ENCODE assay signal across 10 cellular contexts in genomic region chr1:24503870-24504523, GRCh38. TPM values are rescaled to one million over a fixed set of nuclear protein-coding genes. Genes with fewer than 3 reads are reported as not detected.
DNase-seq lines count a peak whose midpoint lies in the region; ATAC-seq, FAIRE-seq and TF ChIP-seq lines count a peak whose summit lies in the region.
"Had no signal": no experiment of that assay in that cellular context is flagged by ENCODE, and none has a peak within 500 bp of the region (broad histone marks: within the 10 kb centered on the region; RNA-seq: fewer than 3 reads in every experiment).

No MANE protein-coding gene starts in this region.

- H3K9me3 Mint-ChIP-seq in endodermal cell: no peaks in the 10 kb centered on the region

- H3K36me3 Mint-ChIP-seq in endodermal cell (ENCODE audit: low read depth): no peaks in the 10 kb centered on the region

- in situ Hi-C loops in G401 (cut with HindIII; ENCODE audit: low sequenced_read_pairs) (no loop called here), brain microvascular endothelial cell (cut with HindIII; ENCODE audit: low pct_ligation_motif_present, low sequenced_read_pairs) (no loop called here)

- no peak for FAIRE-seq in RCC 7860 (lab: Jason Lieb, UNC)
- FAIRE-seq: TTC549 had no signal

- intact Hi-C loops in prostate gland (cut with DNase I): no loop called here

- H3K4me3 ChIP-seq in SK-N-MC (peak overlapping the region; percentile 95), endodermal cell (ENCODE audit: low read length) (peak overlapping the region; percentile 89), prostate gland (peak overlapping the region; percentile 65 to 77), brain microvascular endothelial cell (ENCODE audit: low read depth, low read length) (no peak overlapping the region)

- peak overlapping the region; percentile 86 for H3K4me3 Mint-ChIP-seq in endodermal cell

- peaks cover 66% of the 10 kb centered on the region for H3K4me1 Mint-ChIP-seq in endodermal cell

- TF ChIP-seq CTCF in endodermal cell (conservative IDR thresholded peaks at IDR 0.05) (no peak), prostate gland (IDR thresholded peaks at IDR 0.05) (no peak), brain microvascular endothelial cell (IDR thresholded peaks at IDR 0.05; ENCODE audit: low read depth, low read length, missing control alignments) (no peak)

- no peaks in the 10 kb centered on the region for H3K27me3 ChIP-seq in endodermal cell (ENCODE audit: control insufficient read depth, insufficient read depth, low read length, poor library complexity, severe bottlenecking)
- H3K27me3 ChIP-seq in prostate gland (replicated peaks; ENCODE audit: insufficient read depth): no peaks in the 10 kb centered on the region
- H3K27me3 ChIP-seq in brain microvascular endothelial cell (replicated peaks): no peaks in the 10 kb centered on the region

- H3K36me3 ChIP-seq in SK-N-MC (ENCODE audit: insufficient read depth, low read length) (no peaks in the 10 kb centered on the region), endodermal cell (ENCODE audit: control insufficient read depth, insufficient read depth, low read length) (no peaks in the 10 kb centered on the region), prostate gland (no peaks in the 10 kb centered on the region), brain microvascular endothelial cell (replicated peaks) (no peaks in the 10 kb centered on the region)

- TF ChIP-seq POLR2A in prostate gland (IDR thresholded peaks at IDR 0.05): no peak

- H3K9me3 ChIP-seq in SK-N-MC (ENCODE audit: low read depth, low read length): no peaks in the 10 kb centered on the region
- H3K9me3 ChIP-seq in endodermal cell (ENCODE audit: control insufficient read depth, low read length): no peaks in the 10 kb centered on the region
- no peaks in the 10 kb centered on the region for H3K9me3 ChIP-seq in prostate gland

- H3K4me1 ChIP-seq in endodermal cell (ENCODE audit: control insufficient read depth, insufficient read depth, low read length): peaks cover 8% of the 10 kb centered on the region
- H3K4me1 ChIP-seq in prostate gland (replicated peaks): no peaks in the 10 kb centered on the region

- H3K27ac ChIP-seq in SK-N-MC (no peak overlapping the region), endodermal cell (ENCODE audit: low read depth, low read length) (no peak overlapping the region), prostate gland (peak overlapping the region; percentile 94 to 97), brain microvascular endothelial cell (no peak overlapping the region)

- H3K27me3 Mint-ChIP-seq in endodermal cell (ENCODE audit: insufficient read depth): no peaks in the 10 kb centered on the region

- H3K27ac Mint-ChIP-seq in endodermal cell: peak overlapping the region; percentile 93

- peak; percentile 57 for DNase-seq in G401 (ENCODE audit: low spot score)
- DNase-seq in SK-N-MC (ENCODE audit: low read depth, low spot score): no peak
- DNase-seq in endodermal cell: no peak
- no peak for DNase-seq in prostate gland (ENCODE audit: low spot score)
- no peak for DNase-seq in RCC 7860 (ENCODE audit: low spot score)
- no peak for DNase-seq in brain microvascular endothelial cell
- no peak for DNase-seq in H4 (ENCODE audit: low spot score)
- DNase-seq: hippocampal formation had no signal

- WGBS in endodermal cell (ENCODE audit: insufficient coverage in 1 of 2, insufficient read length in 1 of 2), 2 experiments: 71 to 86% methylated on average over 6 to 7 of the region's 7 CpGs
- 67% methylated on average over 7 of the region's 7 CpGs for WGBS in prostate gland

- ATAC-seq in HG03280 (IDR thresholded peaks at IDR 0.05; ENCODE audit: unreplicated experiment): no peak

- peak overlapping the region; percentile 81 for H3K9ac ChIP-seq in SK-N-MC (ENCODE audit: insufficient read length)
- H3K9ac ChIP-seq in endodermal cell (ENCODE audit: extremely low read depth, low read length, poor library complexity, severe bottlenecking): peak overlapping the region; percentile 62

RNA-seq across cellular contexts. Expression of gene RCAN3, which starts 1.4 kb away (rescaled TPM):
- total RNA-seq in G401 (2014; rRNA removed; shearing (Covaris generic)): 7.6 and 16.7 TPM in 2 replicates
- total RNA-seq in endodermal cell (10 to 100 TPM; 31.9 to 36.8 TPM), prostate gland (100 to 1,000 TPM in 1 of 2 donors, 10 to 100 TPM in 1; 50.8 to 238 TPM)
- 10.5 TPM for polyA plus RNA-seq in endodermal cell (2013, experiment 1 of 2)
- 11.3 TPM for polyA plus RNA-seq in endodermal cell (2013, experiment 2 of 2)
- total RNA-seq in H4 (2014; rRNA removed; shearing (Covaris generic)): 3.7 and 10.8 TPM in 2 replicates

RNA-seq across cellular contexts. Expression of gene NCMAP, which starts 51.9 kb away (rescaled TPM):
- total RNA-seq in G401 (2014; rRNA removed; shearing (Covaris generic)): not detected in 2 replicates
- total RNA-seq in endodermal cell: under 1 TPM; 0.15 to 0.42 TPM
- not detected for polyA plus RNA-seq in endodermal cell (2013, experiment 1 of 2)
- not detected for polyA plus RNA-seq in endodermal cell (2013, experiment 2 of 2)
- 1 to 10 TPM; 2.0 to 7.7 TPM for total RNA-seq in prostate gland
- total RNA-seq in H4 (2014; rRNA removed; shearing (Covaris generic)): not detected in 2 replicates

Comparison
In these comparisons a context has a peak if more than half of its experiments do, and no peak if none do; other contexts are left out.
1. H3K27ac ChIP-seq: peak in prostate gland (2 of 2); none in SK-N-MC (single experiment), endodermal cell (single experiment) and brain microvascular endothelial cell (single experiment).